Comparison of ENCODE assay signal across 29 cellular contexts in the genomic region with DNA sequence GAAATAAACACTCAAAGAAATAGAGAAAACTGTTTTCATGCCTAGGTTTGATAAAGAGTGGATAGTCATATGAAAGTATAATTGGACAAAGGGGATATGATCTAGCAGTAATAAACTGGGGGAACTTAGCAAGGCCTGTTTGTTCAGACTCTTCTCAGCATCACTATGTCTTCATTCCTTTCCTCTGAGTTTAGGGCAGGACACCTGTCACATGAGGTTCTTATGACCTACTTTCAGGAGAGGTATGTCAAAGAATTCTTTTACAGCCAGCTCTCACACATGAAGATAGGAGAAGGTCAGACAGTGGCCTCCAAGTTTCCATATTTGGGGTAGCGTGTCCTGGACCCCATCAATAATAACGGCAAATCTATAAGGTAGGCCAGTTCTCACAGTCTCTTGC.
"Had no signal": no experiment of that assay in that cellular context is flagged by ENCODE, and none has a peak within 500 bp of the region (broad histone marks: within the 10 kb centered on the region; RNA-seq: fewer than 3 reads in every experiment).

No MANE protein-coding gene starts in this region.

- H3K27me3 ChIP-seq: pancreas, sigmoid colon, testis, tibial nerve, upper lobe of right lung, uterus had no signal

- H3K36me3 ChIP-seq: esophagus muscularis mucosa, heart right ventricle, lower lobe of right lung, neutrophil, pancreas, sigmoid colon, spleen, tibial nerve, upper lobe of right lung, uterus had no signal

- H3K9me3 ChIP-seq: esophagus muscularis mucosa, heart right ventricle, lower lobe of right lung, neutrophil, pancreas, sigmoid colon, spleen, testis, tibial nerve, upper lobe of right lung, uterus had no signal

- H3K4me1 ChIP-seq: esophagus muscularis mucosa, heart right ventricle, lower lobe of right lung, pancreas, sigmoid colon, testis, tibial nerve, upper lobe of right lung, uterus had no signal

- H3K4me3 ChIP-seq: coronary artery, esophagus muscularis mucosa, heart right ventricle, lower lobe of right lung, pancreas, sigmoid colon, skin epidermis, spleen, testis, tibial nerve, upper lobe of right lung, uterus had no signal

- H3K27ac ChIP-seq: coronary artery, esophagus muscularis mucosa, heart right ventricle, lower lobe of right lung, neutrophil, pancreas, sigmoid colon, skin epidermis, spleen, testis, tibial nerve, upper lobe of right lung, uterus had no signal

- DNase-seq: dermis blood vessel endothelial cell; effector memory CD8-positive, alpha-beta T cell; foreskin melanocyte; glutamatergic neuron; heart right ventricle; hypothalamus; immature natural killer cell; islet precursor cell; kidney glomerular epithelial cell; left ventricle myocardium superior; lower lobe of right lung; naive B cell; pancreas; right cardiac atrium; sigmoid colon; spleen; stimulated activated CD4-positive, alpha-beta T cell treated with anti-CD3 and anti-CD28 coated beads, Interleukin-4, amount 100 ng/mL, for 4 hours; stimulated activated naive CD8-positive, alpha-beta T cell treated with anti-CD3 and anti-CD28 coated beads, Interleukin-15, Interleukin-2, amounts not matched to agents 100 U/mL and 50 U/mL, for 24 hours; substantia nigra; testis; upper lobe of right lung; uterus had no signal

- ATAC-seq: effector memory CD8-positive, alpha-beta T cell; heart right ventricle; left ventricle myocardium superior; lower lobe of right lung; natural killer cell treated with Interleukin-12 subunit alpha and Interleukin-12 subunit beta and Interleukin-15 and Interleukin-18, amount 100 ng/mL, for 72 hours; pancreas; right cardiac atrium; stimulated activated memory B cell treated with anti-CD40 and anti-IgM and Interleukin-4, amounts not matched to agents 10 μg/mL and 1 μg/mL and 100 μg/mL, for 72 hours; stimulated activated naive CD8-positive, alpha-beta T cell treated with anti-CD3 and anti-CD28 coated beads, Interleukin-15, Interleukin-2, amounts not matched to agents 100 U/mL and 50 U/mL, for 24 hours; upper lobe of right lung had no signal
